In the genomic region with DNA sequence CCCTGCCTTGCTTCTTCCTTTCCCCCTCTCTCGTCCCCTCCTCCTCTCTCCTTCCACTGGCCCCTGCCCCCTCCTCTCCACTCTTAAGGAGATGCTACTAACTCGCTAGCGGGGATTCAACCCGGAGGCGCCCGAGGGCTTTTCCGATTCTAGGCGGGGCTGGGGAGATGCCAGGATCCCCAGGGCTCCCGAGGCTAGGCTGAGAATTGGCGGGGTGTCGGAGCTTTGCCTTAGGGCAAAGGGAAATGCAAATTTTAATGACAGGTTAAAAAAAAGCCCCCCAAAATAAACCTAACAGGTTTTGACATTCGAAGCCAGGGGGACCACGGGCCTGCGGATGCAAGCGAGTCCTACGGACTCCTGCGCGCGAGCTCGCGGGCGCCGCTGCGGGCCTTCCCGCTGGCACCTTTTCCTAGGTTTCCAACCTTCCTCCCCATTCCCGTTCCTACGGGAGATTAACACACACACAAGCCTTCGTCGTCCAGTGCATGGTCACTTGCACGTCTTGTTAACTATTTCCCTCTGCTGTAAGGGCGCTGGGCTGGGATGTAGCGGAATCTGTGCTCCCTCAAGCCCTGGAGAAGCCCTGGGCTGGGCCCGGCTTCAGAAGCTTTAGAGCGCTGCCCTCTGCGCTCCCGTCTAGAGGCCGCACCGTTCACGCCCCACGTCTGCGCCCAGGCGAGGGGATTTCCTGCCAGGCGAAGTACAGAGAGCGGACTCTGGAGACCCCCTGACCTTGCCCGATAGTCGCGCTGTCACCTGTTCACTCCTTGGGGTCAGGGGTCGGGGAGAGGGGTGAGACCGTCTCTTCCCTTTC, we compare ENCODE assay signal across 2 cellular contexts.
TF ChIP-seq lines count a peak whose summit lies in the region.

No MANE protein-coding gene starts in this region.

TF ChIP-seq in SK-N-SH, 30 proteins besides CTCF, POLR2A, EP300 and RAD21 (continued from another document):
- TF ChIP-seq USF1 (IDR thresholded peaks at IDR 0.05; ENCODE audit: borderline replicate concordance, low read depth) (no peak), RXRA (IDR thresholded peaks at IDR 0.05; ENCODE audit: borderline replicate concordance, low read depth) (no peak)
TF ChIP-seq in SK-N-SH: peak in this region for 0.

TF ChIP-seq in SK-N-SH treated with all-trans-retinoic acid at 6 μM for 48 hours, 23 proteins besides CTCF, POLR2A, EP300 and RAD21 (continued from another document):
- TF ChIP-seq CSRNP3 (CRISPR knock-in tag; IDR thresholded peaks at IDR 0.05) (no peak), GLIS3 (CRISPR knock-in tag; IDR thresholded peaks at IDR 0.05) (no peak), ARNTL (CRISPR knock-in tag; IDR thresholded peaks at IDR 0.05; ENCODE audit: borderline replicate concordance, low read depth) (no peak), ZNF70 (CRISPR knock-in tag; IDR thresholded peaks at IDR 0.05) (no peak), ESRRG (CRISPR knock-in tag; IDR thresholded peaks at IDR 0.05) (no peak), CSDC2 (CRISPR knock-in tag; IDR thresholded peaks at IDR 0.05) (no peak), PPARA (CRISPR knock-in tag; IDR thresholded peaks at IDR 0.05; ENCODE audit: borderline replicate concordance) (no peak), SNAI2 (CRISPR knock-in tag; IDR thresholded peaks at IDR 0.05) (no peak), BACH2 (CRISPR knock-in tag; IDR thresholded peaks at IDR 0.05; ENCODE audit: borderline replicate concordance) (no peak), RARB (CRISPR knock-in tag; IDR thresholded peaks at IDR 0.05) (no peak), CREB5 (CRISPR knock-in tag; IDR thresholded peaks at IDR 0.05; ENCODE audit: low read depth) (no peak), ZNF565 (CRISPR knock-in tag; conservative IDR thresholded peaks at IDR 0.05; ENCODE audit: low read depth) (no peak)
- TF ChIP-seq, protein P1, sequence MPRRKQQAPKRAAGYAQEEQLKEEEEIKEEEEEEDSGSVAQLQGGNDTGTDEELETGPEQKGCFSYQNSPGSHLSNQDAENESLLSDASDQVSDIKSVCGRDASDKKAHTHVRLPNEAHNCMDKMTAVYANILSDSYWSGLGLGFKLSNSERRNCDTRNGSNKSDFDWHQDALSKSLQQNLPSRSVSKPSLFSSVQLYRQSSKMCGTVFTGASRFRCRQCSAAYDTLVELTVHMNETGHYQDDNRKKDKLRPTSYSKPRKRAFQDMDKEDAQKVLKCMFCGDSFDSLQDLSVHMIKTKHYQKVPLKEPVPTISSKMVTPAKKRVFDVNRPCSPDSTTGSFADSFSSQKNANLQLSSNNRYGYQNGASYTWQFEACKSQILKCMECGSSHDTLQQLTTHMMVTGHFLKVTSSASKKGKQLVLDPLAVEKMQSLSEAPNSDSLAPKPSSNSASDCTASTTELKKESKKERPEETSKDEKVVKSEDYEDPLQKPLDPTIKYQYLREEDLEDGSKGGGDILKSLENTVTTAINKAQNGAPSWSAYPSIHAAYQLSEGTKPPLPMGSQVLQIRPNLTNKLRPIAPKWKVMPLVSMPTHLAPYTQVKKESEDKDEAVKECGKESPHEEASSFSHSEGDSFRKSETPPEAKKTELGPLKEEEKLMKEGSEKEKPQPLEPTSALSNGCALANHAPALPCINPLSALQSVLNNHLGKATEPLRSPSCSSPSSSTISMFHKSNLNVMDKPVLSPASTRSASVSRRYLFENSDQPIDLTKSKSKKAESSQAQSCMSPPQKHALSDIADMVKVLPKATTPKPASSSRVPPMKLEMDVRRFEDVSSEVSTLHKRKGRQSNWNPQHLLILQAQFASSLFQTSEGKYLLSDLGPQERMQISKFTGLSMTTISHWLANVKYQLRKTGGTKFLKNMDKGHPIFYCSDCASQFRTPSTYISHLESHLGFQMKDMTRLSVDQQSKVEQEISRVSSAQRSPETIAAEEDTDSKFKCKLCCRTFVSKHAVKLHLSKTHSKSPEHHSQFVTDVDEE (CRISPR knock-in tag; IDR thresholded peaks at IDR 0.05), result no peak
